ENCODE assay signal across 28 cellular contexts in the genomic region with DNA sequence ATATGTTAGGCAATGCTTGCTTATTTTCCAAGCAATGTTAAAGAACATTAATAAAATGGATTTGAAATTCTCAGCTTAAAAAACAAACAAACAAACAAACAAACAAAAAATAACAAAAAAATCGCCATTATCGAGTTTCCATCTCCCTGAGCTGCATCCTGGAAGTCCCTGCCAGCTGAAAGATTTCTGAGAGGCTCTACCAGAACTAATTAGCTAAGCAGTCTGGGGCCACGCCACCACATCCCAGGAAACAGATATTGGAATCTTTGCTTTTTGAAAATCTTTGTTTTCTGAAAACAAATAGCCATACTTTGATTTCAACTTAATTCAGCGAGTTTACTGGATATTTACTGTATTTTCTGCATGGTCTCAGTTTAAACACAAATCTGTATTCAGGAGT.
"Had no signal": no experiment of that assay in that cellular context is flagged by ENCODE, and none has a peak within 500 bp of the region (broad histone marks: within the 10 kb centered on the region; RNA-seq: fewer than 3 reads in every experiment).

No MANE protein-coding gene starts in this region.

- H3K4me2 ChIP-seq: hepatocyte had no signal

- H3K4me3 ChIP-seq: colonic mucosa, coronary artery, dorsolateral prefrontal cortex, esophagus muscularis mucosa, esophagus squamous epithelium, gastrocnemius medialis, gastroesophageal sphincter, heart left ventricle, heart right ventricle, hepatocyte had no signal

- H3K27me3 ChIP-seq: colonic mucosa, esophagus muscularis mucosa, esophagus squamous epithelium, gastrocnemius medialis, gastroesophageal sphincter, heart left ventricle, heart right ventricle, hepatocyte had no signal

- H3K36me3 ChIP-seq: colonic mucosa, esophagus muscularis mucosa, esophagus squamous epithelium, gastrocnemius medialis, gastroesophageal sphincter, heart left ventricle, heart right ventricle had no signal

- H3K4me1 ChIP-seq: colonic mucosa, esophagus muscularis mucosa, esophagus squamous epithelium, foreskin keratinocyte, gastroesophageal sphincter had no signal

- ATAC-seq: effector memory CD8-positive, alpha-beta T cell; esophagus mucosa; foreskin keratinocyte; gastrocnemius medialis; gastroesophageal sphincter; heart left ventricle had no signal

- H3K79me2 ChIP-seq: hepatocyte had no signal

- H3K9me3 ChIP-seq: colonic mucosa, esophagus muscularis mucosa, esophagus squamous epithelium, gastrocnemius medialis, gastroesophageal sphincter, heart right ventricle had no signal

- FAIRE-seq: endometrium, endothelial cell of umbilical vein, frontal cortex had no signal

- DNase-seq: colonic mucosa; cortex of kidney; dermis blood vessel endothelial cell; dorsolateral prefrontal cortex; effector CD4-positive, alpha-beta T cell; effector CD8-positive, alpha-beta T cell; effector memory CD4-positive, alpha-beta T cell; effector memory CD8-positive, alpha-beta T cell; endodermal cell; erythroblast; esophagus squamous epithelium; foreskin fibroblast; foreskin keratinocyte; foreskin melanocyte; gastrocnemius medialis; glutamatergic neuron; head of caudate nucleus; heart left ventricle; heart right ventricle had no signal

- H3K27ac ChIP-seq: colonic mucosa, coronary artery, dorsolateral prefrontal cortex, epithelial cell of prostate, esophagus muscularis mucosa, esophagus squamous epithelium, foreskin keratinocyte, gastrocnemius medialis, gastroesophageal sphincter, heart left ventricle, heart right ventricle, hepatocyte had no signal

- H2AFZ ChIP-seq: hepatocyte had no signal
